1 cellular context compared by ENCODE assay signal in the genomic region with DNA sequence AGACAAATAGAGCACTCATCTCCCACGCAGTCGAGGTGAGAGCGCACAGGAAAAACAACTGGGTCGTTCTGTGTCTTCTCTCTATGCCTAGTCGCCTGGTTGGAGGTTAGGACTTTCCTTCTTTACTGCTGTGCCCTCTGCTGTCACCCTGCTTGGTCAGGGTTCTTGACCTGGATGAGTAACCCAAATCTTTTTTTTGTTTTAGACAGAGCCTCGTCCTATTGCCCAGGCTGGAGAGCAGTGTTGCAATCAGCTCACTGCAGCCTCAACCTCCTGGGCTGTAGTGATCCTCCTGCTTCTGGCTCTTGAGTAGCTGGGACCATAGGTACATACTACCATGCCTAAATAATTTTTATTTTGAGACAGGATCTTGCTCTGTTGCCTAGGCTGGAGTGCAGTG.
TF ChIP-seq lines count a peak whose summit lies in the region.

No MANE protein-coding gene starts in this region.

TF ChIP-seq in IMR-90, 13 proteins besides CTCF, POLR2A, EP300 and RAD21:
- TF ChIP-seq CEBPB (IDR thresholded peaks at IDR 0.05; ENCODE audit: low read depth, low read length) (peak; percentile 57), NFE2L2 (IDR thresholded peaks at IDR 0.05; ENCODE audit: low read depth, low read length) (no peak)
